In the genomic region with DNA sequence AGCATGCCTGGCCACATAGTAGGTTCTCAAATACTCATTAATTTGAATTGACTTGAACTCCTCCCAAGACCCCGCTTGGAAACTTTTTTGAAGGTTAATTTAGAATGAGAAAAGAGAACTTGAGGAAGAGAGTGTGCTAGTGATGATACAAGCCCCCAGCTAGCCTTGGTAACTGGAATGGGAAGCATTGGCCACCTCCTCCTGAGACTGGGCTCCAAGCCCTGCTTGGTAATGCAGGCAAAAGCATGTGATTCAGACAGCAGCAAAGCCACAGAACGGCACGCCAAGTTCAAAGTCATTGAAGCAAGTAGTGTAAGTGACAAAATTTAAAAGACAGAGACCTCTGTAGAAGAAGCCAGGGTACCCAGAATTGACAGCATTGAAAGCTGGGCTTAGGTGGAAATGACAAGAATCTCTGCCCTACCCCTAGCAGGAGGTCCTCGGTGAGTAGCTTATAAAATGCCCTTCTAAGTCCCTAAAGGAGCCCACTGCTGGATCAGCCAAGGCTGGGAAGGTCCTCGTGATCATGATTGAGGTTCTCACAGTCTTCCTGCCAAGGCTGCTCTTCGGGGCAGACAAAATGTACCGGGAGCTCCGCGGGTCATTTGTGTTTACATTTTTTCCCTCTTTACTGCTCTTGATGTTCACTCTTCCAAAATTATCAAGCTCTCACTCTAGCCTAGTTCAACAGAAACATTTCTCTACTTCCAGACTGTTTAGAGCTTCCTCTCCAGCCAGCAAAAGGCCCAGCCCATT, we compare ENCODE assay signal across 12 cellular contexts.
DNase-seq lines count a peak whose midpoint lies in the region; ATAC-seq and TF ChIP-seq lines count a peak whose summit lies in the region.
"Had no signal": no experiment of that assay in that cellular context is flagged by ENCODE, and none has a peak within 500 bp of the region (broad histone marks: within the 10 kb centered on the region; RNA-seq: fewer than 3 reads in every experiment).

No MANE protein-coding gene starts in this region.

- no peaks in the 10 kb centered on the region for H3K27me3 ChIP-seq in heart left ventricle
- H3K27me3 ChIP-seq in gastrocnemius medialis: no peaks in the 10 kb centered on the region
- no peaks in the 10 kb centered on the region for H3K27me3 ChIP-seq in HAP-1 (ENCODE audit: low read depth)
- H3K27me3 ChIP-seq: body of pancreas had no signal

- in situ Hi-C loops in astrocyte of the spinal cord (cut with HindIII; ENCODE audit: low sequenced_read_pairs) (no loop called here), gastrocnemius medialis (cut with MboI; ENCODE audit: low sequenced_read_pairs in 4 of 4) (no loop called here), HAP-1 (cut with MboI; ENCODE audit: low sequenced_read_pairs) (no loop called here)

- ATAC-seq in heart left ventricle (peak; percentile 38 to 69 (median 41)), gastrocnemius medialis (peak in 1 of 2 donors; percentile 24)
- ATAC-seq in activated CD4-positive, CD25-positive, alpha-beta regulatory T cell treated with anti-CD3 and anti-CD28 coated beads, Interleukin-2, amount 50 U/mL, for 24 hours: no peak
- ATAC-seq: body of pancreas, left lobe of liver had no signal

- H3K36me3 ChIP-seq in heart left ventricle: no peaks in the 10 kb centered on the region
- no peaks in the 10 kb centered on the region for H3K36me3 ChIP-seq in gastrocnemius medialis
- no peaks in the 10 kb centered on the region for H3K36me3 ChIP-seq in HAP-1 (replicated peaks)
- H3K36me3 ChIP-seq: thoracic aorta had no signal

- no peak for TF ChIP-seq POLR2A in heart left ventricle (IDR thresholded peaks at IDR 0.05)
- no peak for TF ChIP-seq POLR2A in gastrocnemius medialis (IDR thresholded peaks at IDR 0.05)

- no peak for TF ChIP-seq CTCF in astrocyte of the spinal cord (IDR thresholded peaks at IDR 0.05; ENCODE audit: low read depth, low read length)
- TF ChIP-seq CTCF in heart left ventricle (IDR thresholded peaks at IDR 0.05): no peak
- TF ChIP-seq CTCF in gastrocnemius medialis (IDR thresholded peaks at IDR 0.05 in 4 of 5, conservative IDR thresholded peaks at IDR 0.05 in 1 of 5): no peak

- H3K4me1 ChIP-seq in heart left ventricle (peaks cover 0 to 50% (median 22%) of the 10 kb centered on the region in 12 donors), gastrocnemius medialis (peaks cover 4 to 14% of the 10 kb centered on the region in 2 donors), HAP-1 (no peaks in the 10 kb centered on the region)

- intact Hi-C loops in heart left ventricle (cut with DNase I): loop anchor here in 2 of 10 donors (5.0 to 10.0 kb wide), 2 partner anchors 54 to 71 kb away; no protein-coding TSS in a partner anchor
- intact Hi-C loops in gastrocnemius medialis (cut with DNase I; ENCODE audit: low total_unique reads): no loop called here

- no peak overlapping the region for H3K4me3 ChIP-seq in astrocyte of the spinal cord (ENCODE audit: low read depth, low read length)
- no peak overlapping the region for H3K4me3 ChIP-seq in heart left ventricle
- H3K4me3 ChIP-seq in gastrocnemius medialis: no peak overlapping the region
- no peak overlapping the region for H3K4me3 ChIP-seq in HAP-1
- H3K4me3 ChIP-seq: body of pancreas, thoracic aorta had no signal

- H3K9me3 ChIP-seq in heart left ventricle (peaks cover 0 to 3% (median 0%) of the 10 kb centered on the region in 12 donors), gastrocnemius medialis (no peaks in the 10 kb centered on the region), HAP-1 (no peaks in the 10 kb centered on the region)
- H3K9me3 ChIP-seq: body of pancreas, thoracic aorta had no signal

- 55 to 70% (median 57%) methylated on average over 9 of the region's 9 CpGs for WGBS in heart left ventricle, 4 donors

- DNase-seq in Daoy (ENCODE audit: low read depth) (peak; percentile 56), astrocyte of the spinal cord (ENCODE audit: low read depth, low spot score) (peak; percentile 84), heart left ventricle (peak in 4 of 5 donors; percentile 23 to 48 (median 36)), gastrocnemius medialis (peak in 1 of 2 donors; percentile 16), NCI-H1930 (lab: John Stamatoyannopoulos, UW) (no peak), T-helper 2 cell (no peak), HAP-1 (ENCODE audit: low spot score in 2 of 2) (no peak)

- H3K27ac ChIP-seq in heart left ventricle (peak overlapping the region in 8 of 12 donors; percentile 6 to 91 (median 76)), gastrocnemius medialis (peak overlapping the region in 3 of 4 donors; percentile 14 to 47 (median 26))
- H3K27ac ChIP-seq: body of pancreas, C4-2B, thoracic aorta had no signal

Comparison
In these comparisons a context has a peak if more than half of its experiments do, and no peak if none do; other contexts are left out.
1. DNase-seq: peak in Daoy (single experiment), astrocyte of the spinal cord (single experiment) and heart left ventricle (4 of 5); none in NCI-H1930 (0 of 2), T-helper 2 cell (0 of 5) and HAP-1 (0 of 2).
2. ATAC-seq: peak in heart left ventricle (4 of 4); none in activated CD4-positive, CD25-positive, alpha-beta regulatory T cell treated with anti-CD3 and anti-CD28 coated beads, Interleukin-2, amount 50 U/mL, for 24 hours (0 of 2).